Comparison of ENCODE assay signal across 8 cellular contexts in genomic region chr6:87730310-87730709, GRCh38. TPM values are rescaled to one million over a fixed set of nuclear protein-coding genes. Genes with fewer than 3 reads are reported as not detected.
DNase-seq lines count a peak whose midpoint lies in the region; TF ChIP-seq lines count a peak whose summit lies in the region.
"Had no signal": no experiment of that assay in that cellular context is flagged by ENCODE, and none has a peak within 500 bp of the region (broad histone marks: within the 10 kb centered on the region; RNA-seq: fewer than 3 reads in every experiment).

No MANE protein-coding gene starts in this region.

- no peak overlapping the region for H3K4me2 ChIP-seq in PC-9

- TF ChIP-seq CTCF in sigmoid colon (IDR thresholded peaks at IDR 0.05) (no peak), PC-9 (conservative IDR thresholded peaks at IDR 0.05) (no peak)

- H3K9me3 ChIP-seq in esophagus (ENCODE audit: control insufficient read depth in 2 of 2, insufficient read depth in 1 of 2, low read depth in 1 of 2, low read length in 1 of 2) (no peaks in the 10 kb centered on the region), sigmoid colon (no peaks in the 10 kb centered on the region), PC-9 (ENCODE audit: insufficient read depth, low read depth) (no peaks in the 10 kb centered on the region)

- no peaks in the 10 kb centered on the region for H3K27me3 ChIP-seq in esophagus (ENCODE audit: control insufficient read depth in 1 of 2, insufficient read depth in 2 of 2, low read length in 2 of 2)
- no peaks in the 10 kb centered on the region for H3K27me3 ChIP-seq in sigmoid colon
- no peaks in the 10 kb centered on the region for H3K27me3 ChIP-seq in PC-9 (ENCODE audit: insufficient read depth, low read depth)

- no peak overlapping the region for H2AFZ ChIP-seq in PC-9

- BruUV-seq in PC-9 (replicated peaks; lab: Mats Ljungman, UMichigan): no TSS peak

- no peaks in the 10 kb centered on the region for H3K79me2 ChIP-seq in PC-9 (ENCODE audit: low read depth)

- H3F3A ChIP-seq in PC-9 (ENCODE audit: insufficient read depth, low read depth): peaks cover 26% of the 10 kb centered on the region

- TF ChIP-seq EP300 in sigmoid colon (IDR thresholded peaks at IDR 0.05): no peak

- H4K20me1 ChIP-seq in PC-9 (ENCODE audit: insufficient read depth): no peaks in the 10 kb centered on the region

- DNase-seq in HUDEP-2 (lab: John Stamatoyannopoulos, UW; ENCODE audit: unreplicated experiment in 76 of 76) (peak in 49 of 76 experiments; percentile 11 to 60 (median 33)), NCI-H69 (lab: John Stamatoyannopoulos, UW) (peak; percentile 39), sigmoid colon (peak; percentile 75), PC-9 (no peak), NCI-H187 treated with DMSO at 0.1 percent for 48 hours (lab: John Stamatoyannopoulos, UW) (no peak), NCI-H1694 treated with DMSO at 0.1 percent for 48 hours (lab: John Stamatoyannopoulos, UW) (no peak)
- DNase-seq: GF-D8 had no signal

- TF ChIP-seq POLR2A in sigmoid colon (IDR thresholded peaks at IDR 0.05): no peak

- H3K36me3 ChIP-seq in esophagus (ENCODE audit: control insufficient read depth in 2 of 2, insufficient read depth in 2 of 2, low read length in 1 of 2): no peaks in the 10 kb centered on the region
- no peaks in the 10 kb centered on the region for H3K36me3 ChIP-seq in sigmoid colon
- H3K36me3 ChIP-seq in PC-9 (ENCODE audit: low read depth): no peaks in the 10 kb centered on the region

- no peak overlapping the region for H3K4me3 ChIP-seq in esophagus (ENCODE audit: low read depth in 1 of 2, low read length in 2 of 2)
- no peak overlapping the region for H3K4me3 ChIP-seq in sigmoid colon
- no peak overlapping the region for H3K4me3 ChIP-seq in PC-9

- intact Hi-C loops in sigmoid colon (cut with DNase I): no loop called here
- intact Hi-C loops in PC-9 (cut with micrococcal nuclease; ENCODE audit: unreplicated experiment): no loop called here

- CTCF ChIA-PET in PC-9 (lab: Charles Lee): no interaction called here

- H3K4me1 ChIP-seq in esophagus (ENCODE audit: control insufficient read depth in 2 of 2, insufficient read depth in 2 of 2, low read length in 1 of 2) (peaks cover 4 to 6% of the 10 kb centered on the region in 2 donors), sigmoid colon (peaks cover 0 to 10% (median 9%) of the 10 kb centered on the region in 4 donors), PC-9 (replicated peaks; ENCODE audit: insufficient read depth) (peaks cover 31% of the 10 kb centered on the region)

- peak overlapping the region; percentile 27 to 47 for H3K27ac ChIP-seq in esophagus (ENCODE audit: low read depth in 2 of 2, low read length in 1 of 2)
- no peak overlapping the region for H3K27ac ChIP-seq in sigmoid colon
- no peak overlapping the region for H3K27ac ChIP-seq in PC-9

- H3K9me2 ChIP-seq in PC-9 (ENCODE audit: insufficient read depth): no peaks in the 10 kb centered on the region

- POLR2A ChIA-PET in PC-9 (lab: Charles Lee; ENCODE audit: unreplicated experiment): no interaction called here

- 46 to 51% methylated on average over 4 of the region's 4 CpGs for WGBS in esophagus, 2 donors
- WGBS in sigmoid colon, 2 donors: 47 to 72% methylated on average over 4 of the region's 4 CpGs

RNA-seq across cellular contexts. Expression of gene AKIRIN2, which starts 28.3 kb away (rescaled TPM):
- polyA plus RNA-seq in esophagus: 10 to 100 TPM; 24.1 to 29.6 TPM
- 10 to 100 TPM; 16.6 to 20.8 (median 19.1) TPM for total RNA-seq in sigmoid colon
- polyA plus RNA-seq in sigmoid colon: 10 to 100 TPM; 17.4 to 40.2 (median 19.4) TPM
- total RNA-seq in PC-9 (2021): 34.7 and 48.3 TPM in 2 replicates

Comparison
In these comparisons a context has a peak if more than half of its experiments do, and no peak if none do; other contexts are left out.
1. DNase-seq: peak in HUDEP-2 (49 of 76), NCI-H69 (single experiment) and sigmoid colon (single experiment); none in PC-9 (0 of 2), NCI-H187 treated with DMSO at 0.1 percent for 48 hours (single experiment) and NCI-H1694 treated with DMSO at 0.1 percent for 48 hours (single experiment).
2. H3K27ac ChIP-seq: peak in esophagus (2 of 2); none in sigmoid colon (0 of 4) and PC-9 (single experiment).